Comparison of ENCODE assay signal across 2 cellular contexts in the genomic region with DNA sequence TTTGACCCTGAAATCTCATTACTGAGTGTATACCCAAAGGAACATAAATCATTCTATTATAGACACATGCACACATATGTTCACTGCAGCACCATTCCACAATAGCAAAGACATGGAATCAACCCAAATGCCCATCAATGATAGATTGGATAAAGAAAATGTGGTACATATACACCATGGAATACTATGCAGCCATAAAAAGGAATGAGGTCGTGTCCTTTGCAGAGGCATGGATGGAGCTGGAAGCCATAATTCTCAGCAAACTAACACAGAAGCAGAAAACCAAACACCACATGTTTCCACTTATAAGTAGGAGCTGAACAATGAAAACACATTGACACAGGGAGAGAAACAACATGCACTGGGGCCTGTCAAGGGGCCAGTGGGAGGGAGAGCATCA. TPM values are rescaled to one million over a fixed set of nuclear protein-coding genes. Genes with fewer than 3 reads are reported as not detected.
"Had no signal": no experiment of that assay in that cellular context is flagged by ENCODE, and none has a peak within 500 bp of the region (broad histone marks: within the 10 kb centered on the region; RNA-seq: fewer than 3 reads in every experiment).

No MANE protein-coding gene starts in this region.

RNA-seq across cellular contexts. Expression of a gene that starts 21.0 kb away (rescaled TPM):
- total RNA-seq: naive thymus-derived CD8-positive, alpha-beta T cell had no signal
- polyA plus RNA-seq: immature natural killer cell had no signal
